In genomic region chr4:89307185-89307445, GRCh38 we compare ENCODE assay signal across 9 cellular contexts. TPM values are rescaled to one million over a fixed set of nuclear protein-coding genes. Genes with fewer than 3 reads are reported as not detected.
DNase-seq lines count a peak whose midpoint lies in the region; ATAC-seq and TF ChIP-seq lines count a peak whose summit lies in the region.
"Had no signal": no experiment of that assay in that cellular context is flagged by ENCODE, and none has a peak within 500 bp of the region (broad histone marks: within the 10 kb centered on the region; RNA-seq: fewer than 3 reads in every experiment).

No MANE protein-coding gene starts in this region.

- no peaks in the 10 kb centered on the region for H3K36me3 ChIP-seq in body of pancreas (replicated peaks in 1 of 2; ENCODE audit: insufficient read depth in 1 of 2, low read depth in 2 of 2)
- no peaks in the 10 kb centered on the region for H3K36me3 ChIP-seq in lower lobe of right lung
- H3K36me3 ChIP-seq in testis (ENCODE audit: low read depth, missing control alignments) = no peaks in the 10 kb centered on the region

- H3K4me1 ChIP-seq in body of pancreas (peaks cover 43% of the 10 kb centered on the region), lower lobe of right lung (peaks cover 18% of the 10 kb centered on the region), testis (no peaks in the 10 kb centered on the region)

- no peaks in the 10 kb centered on the region for H3K9me3 Mint-ChIP-seq in activated CD8-positive, alpha-beta memory T cell treated with anti-CD3 and anti-CD28 coated beads, Interleukin-2, amount 10 ng/mL, durations not matched to agents 7 days and 5 days (ENCODE audit: low read depth)

- no peak for TF ChIP-seq CTCF in body of pancreas (IDR thresholded peaks at IDR 0.05)
- TF ChIP-seq CTCF in lower lobe of right lung (IDR thresholded peaks at IDR 0.05) = no peak
- no peak for TF ChIP-seq CTCF in testis (IDR thresholded peaks at IDR 0.05)

- peak overlapping the region; percentile 64 to 84 (median 78) for H3K27ac ChIP-seq in body of pancreas
- H3K27ac ChIP-seq in lower lobe of right lung = peak overlapping the region; percentile 86
- peak overlapping the region in 1 of 2 donors; percentile 68 for H3K27ac ChIP-seq in testis

- peaks cover 36% of the 10 kb centered on the region for H3K36me3 Mint-ChIP-seq in activated CD8-positive, alpha-beta memory T cell treated with anti-CD3 and anti-CD28 coated beads, Interleukin-2, amount 10 ng/mL, durations not matched to agents 7 days and 5 days

- H3K9me3 ChIP-seq in body of pancreas (no peaks in the 10 kb centered on the region), lower lobe of right lung (no peaks in the 10 kb centered on the region), testis (no peaks in the 10 kb centered on the region)

- H3K27ac Mint-ChIP-seq in activated CD8-positive, alpha-beta memory T cell treated with anti-CD3 and anti-CD28 coated beads, Interleukin-2, amount 10 ng/mL, durations not matched to agents 7 days and 5 days = peak overlapping the region; percentile 96

- no peak for DNase-seq in activated CD8-positive, alpha-beta memory T cell treated with anti-CD3 and anti-CD28 coated beads, Interleukin-2, amount 10 ng/mL, durations not matched to agents 7 days and 5 days
- DNase-seq in activated CD8-positive, alpha-beta memory T cell treated with anti-CD3 and anti-CD28 coated beads, Interleukin-2, amount 50 U/mL, for 4 hours = no peak
- DNase-seq in body of pancreas (no peak), lower lobe of right lung (no peak), testis (no peak), NCI-H1436 treated with DMSO at 0.1 percent for 48 hours (lab: John Stamatoyannopoulos, UW) (no peak), NCI-H526 treated with DMSO at 0.1 percent for 48 hours (lab: John Stamatoyannopoulos, UW) (no peak)

- CTCF ChIA-PET in activated CD8-positive, alpha-beta memory T cell treated with anti-CD3 and anti-CD28 coated beads, Interleukin-2, amount 10 ng/mL, durations not matched to agents 7 days and 5 days (lab: Charles Lee) = interaction anchor here (1.4 kb wide), 1 partner anchor 10 kb away, joined by 7 read pairs; no protein-coding TSS in a partner anchor

- no peak for ATAC-seq in activated CD8-positive, alpha-beta memory T cell treated with anti-CD3 and anti-CD28 coated beads, Interleukin-2, amount 10 ng/mL, durations not matched to agents 7 days and 5 days
- ATAC-seq in body of pancreas (no peak), lower lobe of right lung (no peak), GM19455 (IDR thresholded peaks at IDR 0.05; ENCODE audit: unreplicated experiment) (no peak)

- peaks cover 35% of the 10 kb centered on the region for H3K4me1 Mint-ChIP-seq in activated CD8-positive, alpha-beta memory T cell treated with anti-CD3 and anti-CD28 coated beads, Interleukin-2, amount 10 ng/mL, durations not matched to agents 7 days and 5 days

- no peaks in the 10 kb centered on the region for H3K27me3 ChIP-seq in body of pancreas
- H3K27me3 ChIP-seq in lower lobe of right lung (ENCODE audit: low read depth) = no peaks in the 10 kb centered on the region
- H3K27me3 ChIP-seq in testis = no peaks in the 10 kb centered on the region

- no peaks in the 10 kb centered on the region for H3K27me3 Mint-ChIP-seq in activated CD8-positive, alpha-beta memory T cell treated with anti-CD3 and anti-CD28 coated beads, Interleukin-2, amount 10 ng/mL, durations not matched to agents 7 days and 5 days

- 2 to 4% methylated on average over 6 of the region's 6 CpGs for WGBS in body of pancreas, 2 donors
- 14 to 15% methylated on average over 6 of the region's 6 CpGs for WGBS in testis, 2 donors

- H3K4me3 ChIP-seq in body of pancreas (peak overlapping the region; percentile 57 to 74), lower lobe of right lung (peak overlapping the region; percentile 73), testis (peak overlapping the region; percentile 58 to 81)

- H3K4me3 Mint-ChIP-seq in activated CD8-positive, alpha-beta memory T cell treated with anti-CD3 and anti-CD28 coated beads, Interleukin-2, amount 10 ng/mL, durations not matched to agents 7 days and 5 days = peak overlapping the region; percentile 95

- no peak for TF ChIP-seq POLR2A in body of pancreas (IDR thresholded peaks at IDR 0.05)
- no peak for TF ChIP-seq POLR2A in testis (IDR thresholded peaks at IDR 0.05)

- intact Hi-C loops in body of pancreas (cut with DNase I) (no loop called here), lower lobe of right lung (cut with DNase I) (no loop called here), testis (cut with DNase I; ENCODE audit: low total_unique reads) (no loop called here)

RNA-seq across cellular contexts. Expression of gene GPRIN3, which starts 0.5 kb away (rescaled TPM):
- total RNA-seq in activated CD8-positive, alpha-beta memory T cell treated with anti-CD3 and anti-CD28 coated beads, Interleukin-2, amount 10 ng/mL, durations not matched to agents 7 days and 5 days = 10 to 100 TPM; 66.9 to 67.5 TPM
- total RNA-seq in body of pancreas (1 to 10 TPM; 5.3 to 9.3 TPM), lower lobe of right lung (34.2 TPM), testis (1 to 10 TPM; 2.2 to 2.5 TPM)
- polyA plus RNA-seq in testis (ENCODE audit: insufficient read depth, low read depth, low replicate concordance) = 0.58 TPM
- total RNA-seq: bronchial epithelial cell had no signal
